Comparison of ENCODE assay signal across 32 cellular contexts in the genomic region with DNA sequence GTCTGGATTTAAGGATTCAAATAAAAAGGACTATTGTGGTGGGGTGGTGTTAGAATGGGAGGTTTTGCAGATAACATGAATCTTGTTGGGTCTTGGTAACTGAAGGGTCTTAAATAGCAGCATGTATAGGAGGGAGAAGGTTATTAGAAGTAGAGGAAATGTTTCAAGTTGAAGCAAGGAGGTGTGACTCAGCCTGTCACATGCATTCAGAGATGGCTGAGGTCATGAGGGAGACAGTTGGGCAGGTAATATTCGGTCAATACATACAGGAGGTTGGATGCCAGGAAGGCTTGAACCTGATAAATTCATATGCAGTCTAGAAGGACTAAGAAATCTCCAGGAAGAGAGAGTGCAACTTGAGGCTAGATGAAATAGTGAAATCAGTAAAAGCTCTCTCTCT. TPM values are rescaled to one million over a fixed set of nuclear protein-coding genes. Genes with fewer than 3 reads are reported as not detected.
DNase-seq lines count a peak whose midpoint lies in the region; ATAC-seq and TF ChIP-seq lines count a peak whose summit lies in the region.
"Had no signal": no experiment of that assay in that cellular context is flagged by ENCODE, and none has a peak within 500 bp of the region (broad histone marks: within the 10 kb centered on the region; RNA-seq: fewer than 3 reads in every experiment).

No MANE protein-coding gene starts in this region.

- no peak overlapping the region for H3K27ac Mint-ChIP-seq in stimulated activated effector memory CD8-positive, alpha-beta T cell treated with anti-CD3 and anti-CD28 coated beads, Interleukin-12 subunit alpha, Interleukin-12 subunit beta, amount 100 ng/mL, for 72 hours
- H3K27ac Mint-ChIP-seq in WTC11 = no peak overlapping the region
- H3K27ac Mint-ChIP-seq in activated naive CD4-positive, alpha-beta T cell treated with anti-CD3 and anti-CD28 coated beads for 36 hours = no peak overlapping the region
- H3K27ac Mint-ChIP-seq: effector memory CD8-positive, alpha-beta T cell; natural killer cell treated with Interleukin-12 subunit alpha and Interleukin-12 subunit beta and Interleukin-15 and Interleukin-18, amount 100 ng/mL, for 72 hours had no signal

- H3K4me3 ChIP-seq in PC-3 (ENCODE audit: low read length) = no peak overlapping the region
- H3K4me3 ChIP-seq: esophagus muscularis mucosa, lower lobe of right lung, upper lobe of right lung had no signal

- no peak overlapping the region for H3K4me2 ChIP-seq in PC-3 (ENCODE audit: low read length)

- H3F3A ChIP-seq in PC-3 (ENCODE audit: low read length, unreplicated experiment) = no peaks in the 10 kb centered on the region

- no peaks in the 10 kb centered on the region for H3K36me3 Mint-ChIP-seq in stimulated activated effector memory CD8-positive, alpha-beta T cell treated with anti-CD3 and anti-CD28 coated beads, Interleukin-12 subunit alpha, Interleukin-12 subunit beta, amount 100 ng/mL, for 72 hours
- no peaks in the 10 kb centered on the region for H3K36me3 Mint-ChIP-seq in WTC11
- H3K36me3 Mint-ChIP-seq in activated naive CD4-positive, alpha-beta T cell treated with anti-CD3 and anti-CD28 coated beads for 36 hours (ENCODE audit: low read depth) = no peaks in the 10 kb centered on the region
- H3K36me3 Mint-ChIP-seq: natural killer cell treated with Interleukin-12 subunit alpha and Interleukin-12 subunit beta and Interleukin-15 and Interleukin-18, amount 100 ng/mL, for 72 hours had no signal

- CTCF ChIA-PET in PC-3 (lab: Charles Lee) (no interaction called here), WTC11 (lab: Charles Lee) (interaction anchor here (0.8 kb wide), 1 partner anchor 59 kb away, joined by 5 read pairs; no protein-coding TSS in a partner anchor)
- CTCF ChIA-PET in activated naive CD4-positive, alpha-beta T cell treated with anti-CD3 and anti-CD28 coated beads for 36 hours (lab: Charles Lee) = no interaction called here

- no peaks in the 10 kb centered on the region; the same call in 1 of the 2 replicates for H3K27me3 Mint-ChIP-seq in WTC11 (ENCODE audit: low read depth)
- H3K27me3 Mint-ChIP-seq in activated naive CD4-positive, alpha-beta T cell treated with anti-CD3 and anti-CD28 coated beads for 36 hours (ENCODE audit: low read depth) = peaks cover 4% of the 10 kb centered on the region

- intact Hi-C loops in PC-3 (cut with micrococcal nuclease) = no loop called here
- intact Hi-C loops in activated naive CD4-positive, alpha-beta T cell treated with anti-CD3 and anti-CD28 coated beads for 36 hours (cut with micrococcal nuclease) = no loop called here

- DNase-seq in DMS53 (lab: John Stamatoyannopoulos, UW) (peak; percentile 42), DMS53 treated with DMSO at 0.1 percent for 48 hours (lab: John Stamatoyannopoulos, UW; ENCODE audit: unreplicated experiment) (no peak), PC-3 (peak; percentile 13), WTC11 (ENCODE audit: low spot score) (no peak)
- DNase-seq in stimulated activated effector memory CD8-positive, alpha-beta T cell treated with anti-CD3 and anti-CD28 coated beads, Interleukin-12 subunit alpha, Interleukin-12 subunit beta, amount 100 ng/mL, for 72 hours (ENCODE audit: low spot score in 2 of 2) = no peak
- DNase-seq in stimulated activated CD8-positive, alpha-beta memory T cell treated with anti-CD3 and anti-CD28 coated beads, Interleukin-4, amount 100 ng/mL, for 48 hours = no peak
- DNase-seq in activated naive CD4-positive, alpha-beta T cell treated with anti-CD3 and anti-CD28 coated beads for 36 hours = no peak
- DNase-seq: activated CD4-positive, alpha-beta T cell treated with anti-CD3 and anti-CD28 coated beads, Interleukin-2, amount 50 U/mL, for 48 hours; activated CD4-positive, CD25-positive, alpha-beta regulatory T cell treated with anti-CD3 and anti-CD28 coated beads, Interleukin-2, amount 50 U/mL, for 72 hours; activated T-cell treated with anti-CD3 and anti-CD28 coated beads, Interleukin-2, amount 50 U/mL, for 48 hours; C1 segment of cervical spinal cord; Caco-2; central memory CD4-positive, alpha-beta T cell; DND-41; effector memory CD8-positive, alpha-beta T cell; foreskin fibroblast; GOT3; heart left ventricle; kidney glomerular epithelial cell; lower lobe of right lung; NCI-H446 treated with DMSO at 0.1 percent for 48 hours; NCI-H82; occipital lobe; stimulated activated naive CD4-positive, alpha-beta T cell treated with Interleukin-2 at 50 U/mL for 16 hours; T-helper 2 cell; upper lobe of right lung had no signal

- H3K9me2 ChIP-seq in PC-3 (replicated peaks; ENCODE audit: low read length) = no peaks in the 10 kb centered on the region

- no peak overlapping the region for H3K9ac ChIP-seq in PC-3 (ENCODE audit: low read length)

- no peaks in the 10 kb centered on the region for H3K4me1 Mint-ChIP-seq in stimulated activated effector memory CD8-positive, alpha-beta T cell treated with anti-CD3 and anti-CD28 coated beads, Interleukin-12 subunit alpha, Interleukin-12 subunit beta, amount 100 ng/mL, for 72 hours
- no peaks in the 10 kb centered on the region for H3K4me1 Mint-ChIP-seq in WTC11
- H3K4me1 Mint-ChIP-seq in activated naive CD4-positive, alpha-beta T cell treated with anti-CD3 and anti-CD28 coated beads for 36 hours (ENCODE audit: low read depth) = no peaks in the 10 kb centered on the region

- H3K9me3 Mint-ChIP-seq in stimulated activated effector memory CD8-positive, alpha-beta T cell treated with anti-CD3 and anti-CD28 coated beads, Interleukin-12 subunit alpha, Interleukin-12 subunit beta, amount 100 ng/mL, for 72 hours = no peaks in the 10 kb centered on the region
- no peaks in the 10 kb centered on the region for H3K9me3 Mint-ChIP-seq in WTC11
- H3K9me3 Mint-ChIP-seq in activated naive CD4-positive, alpha-beta T cell treated with anti-CD3 and anti-CD28 coated beads for 36 hours = no peaks in the 10 kb centered on the region
- H3K9me3 Mint-ChIP-seq: effector memory CD8-positive, alpha-beta T cell; natural killer cell treated with Interleukin-12 subunit alpha and Interleukin-12 subunit beta and Interleukin-15 and Interleukin-18, amount 100 ng/mL, for 72 hours had no signal

- H3K4me1 ChIP-seq in PC-3 (ENCODE audit: insufficient read depth, low read length) = peaks cover 12% of the 10 kb centered on the region
- H3K4me1 ChIP-seq: Caco-2, lower lobe of right lung, upper lobe of right lung had no signal

- no peak for TF ChIP-seq CTCF in PC-3 (conservative IDR thresholded peaks at IDR 0.05; ENCODE audit: low read depth, low read length)
- no peak for TF ChIP-seq CTCF in WTC11 (IDR thresholded peaks at IDR 0.05)

- BruUV-seq in PC-3 (replicated peaks; lab: Mats Ljungman, UMichigan) = no TSS peak

- H3K36me3 ChIP-seq in PC-3 (ENCODE audit: low read depth, low read length) = no peaks in the 10 kb centered on the region
- H3K36me3 ChIP-seq: esophagus muscularis mucosa, lower lobe of right lung, upper lobe of right lung had no signal

- no peaks in the 10 kb centered on the region for H3K9me3 ChIP-seq in PC-3 (ENCODE audit: low read length)
- H3K9me3 ChIP-seq: Caco-2, esophagus muscularis mucosa, heart left ventricle, lower lobe of right lung, upper lobe of right lung had no signal

- H3K27ac ChIP-seq in PC-3 (ENCODE audit: low read length) = no peak overlapping the region
- H3K27ac ChIP-seq: 22Rv1, esophagus muscularis mucosa, lower lobe of right lung, upper lobe of right lung had no signal

- H3K4me3 Mint-ChIP-seq in stimulated activated effector memory CD8-positive, alpha-beta T cell treated with anti-CD3 and anti-CD28 coated beads, Interleukin-12 subunit alpha, Interleukin-12 subunit beta, amount 100 ng/mL, for 72 hours = no peak overlapping the region
- no peak overlapping the region for H3K4me3 Mint-ChIP-seq in WTC11
- no peak overlapping the region for H3K4me3 Mint-ChIP-seq in activated naive CD4-positive, alpha-beta T cell treated with anti-CD3 and anti-CD28 coated beads for 36 hours
- H3K4me3 Mint-ChIP-seq: effector memory CD8-positive, alpha-beta T cell; natural killer cell treated with Interleukin-12 subunit alpha and Interleukin-12 subunit beta and Interleukin-15 and Interleukin-18, amount 100 ng/mL, for 72 hours had no signal

- no peaks in the 10 kb centered on the region for H3K79me2 ChIP-seq in PC-3 (ENCODE audit: low read length)

- POLR2A ChIA-PET in PC-3 (lab: Charles Lee; ENCODE audit: unreplicated experiment) = no interaction called here
- POLR2A ChIA-PET in WTC11 (lab: Charles Lee) = no interaction called here

- no peaks in the 10 kb centered on the region for H4K20me1 ChIP-seq in PC-3 (ENCODE audit: low read length)

- H2AFZ ChIP-seq in PC-3 (ENCODE audit: low read length) = no peak overlapping the region

- ATAC-seq in PC-3 = peak; percentile 53
- peak; percentile 41 for ATAC-seq in esophagus mucosa
- peak; percentile 36 for ATAC-seq in stimulated activated effector memory CD8-positive, alpha-beta T cell treated with anti-CD3 and anti-CD28 coated beads, Interleukin-12 subunit alpha, Interleukin-12 subunit beta, amount 100 ng/mL, for 72 hours
- no peak for ATAC-seq in WTC11
- ATAC-seq: effector memory CD8-positive, alpha-beta T cell; heart left ventricle; lower lobe of right lung; natural killer cell treated with Interleukin-12 subunit alpha and Interleukin-12 subunit beta and Interleukin-15 and Interleukin-18, amount 100 ng/mL, for 72 hours; SK-N-SH treated with all-trans-retinoic acid at 6 μM for 48 hours; upper lobe of right lung had no signal

- no peaks in the 10 kb centered on the region for H3K27me3 ChIP-seq in PC-3 (ENCODE audit: low read length)
- H3K27me3 ChIP-seq: esophagus muscularis mucosa, heart left ventricle had no signal

TF ChIP-seq in WTC11, 78 proteins besides CTCF, POLR2A, EP300 and RAD21 (continues in another document):
- TF ChIP-seq CREB1 (CRISPR knock-in tag; IDR thresholded peaks at IDR 0.05) = no peak
- TF ChIP-seq, protein P1, sequence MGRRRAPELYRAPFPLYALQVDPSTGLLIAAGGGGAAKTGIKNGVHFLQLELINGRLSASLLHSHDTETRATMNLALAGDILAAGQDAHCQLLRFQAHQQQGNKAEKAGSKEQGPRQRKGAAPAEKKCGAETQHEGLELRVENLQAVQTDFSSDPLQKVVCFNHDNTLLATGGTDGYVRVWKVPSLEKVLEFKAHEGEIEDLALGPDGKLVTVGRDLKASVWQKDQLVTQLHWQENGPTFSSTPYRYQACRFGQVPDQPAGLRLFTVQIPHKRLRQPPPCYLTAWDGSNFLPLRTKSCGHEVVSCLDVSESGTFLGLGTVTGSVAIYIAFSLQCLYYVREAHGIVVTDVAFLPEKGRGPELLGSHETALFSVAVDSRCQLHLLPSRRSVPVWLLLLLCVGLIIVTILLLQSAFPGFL (CRISPR knock-in tag; IDR thresholded peaks at IDR 0.05; ENCODE audit: borderline replicate concordance) = no peak
- TF ChIP-seq ZNF317 (CRISPR knock-in tag; IDR thresholded peaks at IDR 0.05; ENCODE audit: borderline replicate concordance, low read depth) = no peak
- TF ChIP-seq EMX1 (CRISPR knock-in tag; IDR thresholded peaks at IDR 0.05) = no peak
- TF ChIP-seq NR2C2 (CRISPR knock-in tag; IDR thresholded peaks at IDR 0.05) = no peak
- no peak for TF ChIP-seq IRF2 (CRISPR knock-in tag; IDR thresholded peaks at IDR 0.05; ENCODE audit: borderline replicate concordance, low read depth)

RNA-seq across cellular contexts. Expression of gene KLHL31, which starts 6.1 kb away (rescaled TPM):
- 0.17 and 0.33 TPM in 2 replicates for total RNA-seq in PC-3 (2014; rRNA removed)
- total RNA-seq in esophagus mucosa = 0.68 TPM
- 0.34 to 0.57 TPM (median 0.41 TPM) in 3 replicates for total RNA-seq in WTC11 (2021)
- total RNA-seq in activated naive CD4-positive, alpha-beta T cell treated with anti-CD3 and anti-CD28 coated beads for 36 hours = under 1 TPM; 0.10 to 0.15 TPM
- total RNA-seq: pulmonary artery endothelial cell had no signal

Comparison
In these comparisons a context has a peak if more than half of its experiments do, and no peak if none do; other contexts are left out.
1. DNase-seq: peak in DMS53 (single experiment) and PC-3 (single experiment); none in DMS53 treated with DMSO at 0.1 percent for 48 hours (single experiment), stimulated activated effector memory CD8-positive, alpha-beta T cell treated with anti-CD3 and anti-CD28 coated beads, Interleukin-12 subunit alpha, Interleukin-12 subunit beta, amount 100 ng/mL, for 72 hours (0 of 2), stimulated activated CD8-positive, alpha-beta memory T cell treated with anti-CD3 and anti-CD28 coated beads, Interleukin-4, amount 100 ng/mL, for 48 hours (single experiment), WTC11 (single experiment) and activated naive CD4-positive, alpha-beta T cell treated with anti-CD3 and anti-CD28 coated beads for 36 hours (single experiment).